In the genomic region with DNA sequence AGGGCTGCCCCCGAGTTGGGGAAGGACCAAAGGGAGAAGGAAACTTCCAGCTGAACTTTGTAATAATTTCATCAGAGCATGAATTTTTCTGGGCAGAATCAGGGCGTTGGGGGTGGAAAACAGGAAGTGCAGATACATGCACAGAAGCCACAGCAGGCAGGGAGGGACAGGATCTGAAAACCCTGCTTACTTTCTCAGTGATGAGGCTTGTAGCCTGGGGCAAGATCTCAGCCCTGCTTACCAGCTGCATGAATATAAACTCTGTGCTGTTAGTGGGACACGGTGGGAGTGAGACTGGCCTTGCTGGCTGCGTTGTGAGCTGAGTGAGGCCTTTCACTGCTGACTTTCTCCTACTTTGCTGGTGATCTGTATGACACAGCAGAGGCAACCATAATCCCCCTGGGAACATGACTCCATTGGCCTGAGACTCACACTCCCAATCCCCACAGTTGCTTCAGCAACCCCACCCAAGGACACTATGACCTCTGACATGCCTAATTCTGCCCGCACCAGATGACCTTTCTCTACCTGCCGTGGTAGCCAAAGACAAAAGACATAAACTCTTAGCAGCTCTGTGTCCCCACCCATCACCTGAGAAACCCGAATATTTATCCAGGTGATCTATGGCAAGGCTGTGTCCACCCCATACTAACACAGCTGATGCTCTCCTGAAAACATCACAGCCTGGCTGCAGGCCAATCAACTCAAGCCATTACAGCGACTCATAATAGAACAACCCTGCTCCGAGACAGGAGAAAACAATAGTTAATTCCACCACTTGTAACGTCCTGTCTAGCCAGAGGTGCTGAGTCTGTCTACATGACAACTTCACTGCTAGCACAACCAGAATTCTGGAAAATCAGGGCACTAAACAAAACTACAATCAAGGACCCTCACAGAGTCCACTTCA, we compare ENCODE assay signal across 13 cellular contexts.
DNase-seq lines count a peak whose midpoint lies in the region; ATAC-seq, FAIRE-seq and TF ChIP-seq lines count a peak whose summit lies in the region.
"Had no signal": no experiment of that assay in that cellular context is flagged by ENCODE, and none has a peak within 500 bp of the region (broad histone marks: within the 10 kb centered on the region; RNA-seq: fewer than 3 reads in every experiment).

No MANE protein-coding gene starts in this region.

- CTCF ChIA-PET in MCF 10A (lab: Yijun Ruan, JAX): interaction anchor here (0.6 to 1.2 kb wide), 4 partner anchors 13 to 1175 kb away, joined by 3 to 4 read pairs (median 3); no protein-coding TSS in a partner anchor
- CTCF ChIA-PET in mammary epithelial cell (lab: Charles Lee; ENCODE audit: low non-redundant PET): no interaction called here
- CTCF ChIA-PET in activated CD4-positive, alpha-beta T cell treated with anti-CD3 and anti-CD28 coated beads, Interleukin-2, amount 10 ng/mL, durations not matched to agents 7 days and 5 days (lab: Charles Lee): no interaction called here

- no peaks in the 10 kb centered on the region for H3K79me2 ChIP-seq in mammary epithelial cell (ENCODE audit: insufficient read depth, low read length)

- H3K4me1 ChIP-seq in breast epithelium (no peaks in the 10 kb centered on the region), mammary epithelial cell (ENCODE audit: insufficient read depth, low read length) (peaks cover 11% of the 10 kb centered on the region), small intestine (ENCODE audit: control insufficient read depth in 2 of 2, insufficient read depth in 1 of 2, low read depth in 1 of 2, low read length in 1 of 2) (no peaks in the 10 kb centered on the region)
- H3K4me1 ChIP-seq: A549 had no signal

- H3K36me3 ChIP-seq in breast epithelium (peaks cover 3% of the 10 kb centered on the region), MG63 (no peaks in the 10 kb centered on the region), mammary epithelial cell (ENCODE audit: insufficient read depth, low read length) (no peaks in the 10 kb centered on the region), small intestine (ENCODE audit: control insufficient read depth in 2 of 2, insufficient read depth in 2 of 2, low read length in 2 of 2) (no peaks in the 10 kb centered on the region)
- H3K36me3 ChIP-seq: cardiac muscle cell had no signal

- 41% methylated on average over 10 of the region's 10 CpGs for WGBS in mammary epithelial cell (ENCODE audit: low coverage, missing lambda C conversion rate)
- 67 to 73% (median 67%) methylated on average over 10 of the region's 10 CpGs for WGBS in small intestine, 3 donors

- H3K27ac Mint-ChIP-seq in MCF 10A (ENCODE audit: low read depth, unreplicated experiment): peak overlapping the region; percentile 59
- no peak overlapping the region for H3K27ac Mint-ChIP-seq in activated CD4-positive, alpha-beta T cell treated with anti-CD3 and anti-CD28 coated beads, Interleukin-2, amount 10 ng/mL, durations not matched to agents 7 days and 5 days
- H3K27ac Mint-ChIP-seq: stimulated activated effector memory CD8-positive, alpha-beta T cell treated with anti-CD3 and anti-CD28 coated beads, Interleukin-12 subunit alpha, Interleukin-12 subunit beta, amount 100 ng/mL, for 72 hours had no signal

- H3K27ac ChIP-seq in breast epithelium (no peak overlapping the region), mammary epithelial cell (ENCODE audit: insufficient read depth, low read depth, low read length) (no peak overlapping the region), caudate nucleus (ENCODE audit: low read depth, low read length) (no peak overlapping the region), small intestine (ENCODE audit: low read depth in 1 of 2, low read length in 1 of 2) (no peak overlapping the region)
- H3K27ac ChIP-seq: A549, cardiac muscle cell had no signal

- H3K4me2 ChIP-seq in mammary epithelial cell (ENCODE audit: insufficient read depth, low read depth, low read length): peak overlapping the region; percentile 20
- H3K4me2 ChIP-seq: A549 had no signal

- intact Hi-C loops in MCF 10A (cut with micrococcal nuclease) (no loop called here), breast epithelium (cut with DNase I; ENCODE audit: low total_unique reads) (no loop called here), mammary epithelial cell (cut with micrococcal nuclease) (no loop called here)

- no peaks in the 10 kb centered on the region for H3K36me3 Mint-ChIP-seq in MCF 10A (ENCODE audit: insufficient read depth, unreplicated experiment)
- no peaks in the 10 kb centered on the region for H3K36me3 Mint-ChIP-seq in activated CD4-positive, alpha-beta T cell treated with anti-CD3 and anti-CD28 coated beads, Interleukin-2, amount 10 ng/mL, durations not matched to agents 7 days and 5 days (ENCODE audit: low read depth)
- H3K36me3 Mint-ChIP-seq: stimulated activated effector memory CD8-positive, alpha-beta T cell treated with anti-CD3 and anti-CD28 coated beads, Interleukin-12 subunit alpha, Interleukin-12 subunit beta, amount 100 ng/mL, for 72 hours had no signal

- no peak for ATAC-seq in HG02678 (IDR thresholded peaks at IDR 0.05; ENCODE audit: unreplicated experiment)
- ATAC-seq: A549; stimulated activated effector memory CD8-positive, alpha-beta T cell treated with anti-CD3 and anti-CD28 coated beads, Interleukin-12 subunit alpha, Interleukin-12 subunit beta, amount 100 ng/mL, for 72 hours had no signal

- dilution Hi-C loops in mammary epithelial cell (cut with HindIII; ENCODE audit: low sequenced_read_pairs): no loop called here

- no peaks in the 10 kb centered on the region for H4K20me1 ChIP-seq in mammary epithelial cell (ENCODE audit: insufficient read depth, low read length)

- no peak for FAIRE-seq in small intestine (lab: Jason Lieb, UNC)
- FAIRE-seq: A549 had no signal

- BruUV-seq in MCF 10A (replicated peaks; lab: Mats Ljungman, UMichigan): no TSS peak
- no TSS peak for BruUV-seq in mammary epithelial cell (replicated peaks; lab: Mats Ljungman, UMichigan)

- peaks cover 10% of the 10 kb centered on the region for H3K27me3 Mint-ChIP-seq in MCF 10A (ENCODE audit: insufficient read depth, unreplicated experiment)
- no peaks in the 10 kb centered on the region for H3K27me3 Mint-ChIP-seq in activated CD4-positive, alpha-beta T cell treated with anti-CD3 and anti-CD28 coated beads, Interleukin-2, amount 10 ng/mL, durations not matched to agents 7 days and 5 days

- no peak for TF ChIP-seq POLR2A in breast epithelium (IDR thresholded peaks at IDR 0.05)

- in situ Hi-C loops in mammary epithelial cell (cut with MboI; ENCODE audit: low sequenced_read_pairs in 2 of 2): no loop called here

- peaks cover 7% of the 10 kb centered on the region for H3K9me3 Mint-ChIP-seq in MCF 10A (ENCODE audit: unreplicated experiment)
- peaks cover 12% of the 10 kb centered on the region for H3K9me3 Mint-ChIP-seq in activated CD4-positive, alpha-beta T cell treated with anti-CD3 and anti-CD28 coated beads, Interleukin-2, amount 10 ng/mL, durations not matched to agents 7 days and 5 days

- POLR2A ChIA-PET in MCF 10A (lab: Yijun Ruan, JAX): no interaction called here
- POLR2A ChIA-PET in activated CD4-positive, alpha-beta T cell treated with anti-CD3 and anti-CD28 coated beads, Interleukin-2, amount 10 ng/mL, durations not matched to agents 7 days and 5 days (lab: Charles Lee): no interaction called here

- peak; percentile 25 for DNase-seq in MCF 10A (ENCODE audit: unreplicated experiment)
- no peak for DNase-seq in breast epithelium (ENCODE audit: low spot score in 2 of 2)
- DNase-seq in MG63: peak; percentile 9
- DNase-seq in mammary epithelial cell: peak; percentile 65
- DNase-seq in caudate nucleus (lab: John Stamatoyannopoulos, UW): no peak
- DNase-seq in activated CD4-positive, alpha-beta T cell treated with anti-CD3 and anti-CD28 coated beads, Interleukin-2, amount 10 ng/mL, durations not matched to agents 7 days and 5 days: no peak
- DNase-seq in small intestine: no peak
- DNase-seq: activated CD4-positive, alpha-beta T cell treated with anti-CD3 and anti-CD28 coated beads, Interleukin-2, amount 50 U/mL, for 4 hours; NCI-H510A had no signal

- H3K9me3 ChIP-seq in breast epithelium: peaks cover 0 to 9% of the 10 kb centered on the region in 2 donors
- no peaks in the 10 kb centered on the region for H3K9me3 ChIP-seq in MG63
- no peaks in the 10 kb centered on the region for H3K9me3 ChIP-seq in mammary epithelial cell (replicated peaks; ENCODE audit: insufficient read depth, low read length)
- no peaks in the 10 kb centered on the region for H3K9me3 ChIP-seq in small intestine (ENCODE audit: control insufficient read depth, low read depth)
- H3K9me3 ChIP-seq: A549 had no signal

- no peak overlapping the region for H3K4me3 Mint-ChIP-seq in MCF 10A (ENCODE audit: unreplicated experiment)
- H3K4me3 Mint-ChIP-seq in activated CD4-positive, alpha-beta T cell treated with anti-CD3 and anti-CD28 coated beads, Interleukin-2, amount 10 ng/mL, durations not matched to agents 7 days and 5 days: no peak overlapping the region
- H3K4me3 Mint-ChIP-seq: stimulated activated effector memory CD8-positive, alpha-beta T cell treated with anti-CD3 and anti-CD28 coated beads, Interleukin-12 subunit alpha, Interleukin-12 subunit beta, amount 100 ng/mL, for 72 hours had no signal

- no peak for TF ChIP-seq CTCF in MCF 10A (IDR thresholded peaks at IDR 0.05; ENCODE audit: unreplicated experiment)
- no peak for TF ChIP-seq CTCF in breast epithelium (IDR thresholded peaks at IDR 0.05)
- no peak for TF ChIP-seq CTCF in mammary epithelial cell (conservative IDR thresholded peaks at IDR 0.05 in 1 of 2, IDR thresholded peaks at IDR 0.05 in 1 of 2; ENCODE audit: extremely low read depth in 1 of 2, insufficient read depth in 1 of 2, low read depth in 1 of 2, low read length in 2 of 2)

- H2AFZ ChIP-seq in mammary epithelial cell (ENCODE audit: low read depth, low read length): peak overlapping the region; percentile 88

- H3K9ac ChIP-seq in mammary epithelial cell (ENCODE audit: insufficient read depth, low read length): no peak overlapping the region

- H3K4me3 ChIP-seq in breast epithelium (no peak overlapping the region), MG63 (no peak overlapping the region), mammary epithelial cell (replicated peaks in 1 of 3; ENCODE audit: insufficient read depth in 1 of 3, low read depth in 2 of 3, low read length in 3 of 3) (no peak overlapping the region), small intestine (ENCODE audit: low read depth in 1 of 2, low read length in 2 of 2) (no peak overlapping the region)
- H3K4me3 ChIP-seq: A549, cardiac muscle cell had no signal

- H3K4me1 Mint-ChIP-seq in MCF 10A (ENCODE audit: insufficient read depth, unreplicated experiment): peaks cover 12% of the 10 kb centered on the region
- no peaks in the 10 kb centered on the region for H3K4me1 Mint-ChIP-seq in activated CD4-positive, alpha-beta T cell treated with anti-CD3 and anti-CD28 coated beads, Interleukin-2, amount 10 ng/mL, durations not matched to agents 7 days and 5 days
- H3K4me1 Mint-ChIP-seq: stimulated activated effector memory CD8-positive, alpha-beta T cell treated with anti-CD3 and anti-CD28 coated beads, Interleukin-12 subunit alpha, Interleukin-12 subunit beta, amount 100 ng/mL, for 72 hours had no signal

- H3K27me3 ChIP-seq in breast epithelium: no peaks in the 10 kb centered on the region
- no peaks in the 10 kb centered on the region for H3K27me3 ChIP-seq in MG63
- no peaks in the 10 kb centered on the region for H3K27me3 ChIP-seq in mammary epithelial cell (ENCODE audit: insufficient read depth, low read length)
- H3K27me3 ChIP-seq in small intestine (ENCODE audit: control insufficient read depth in 2 of 2, insufficient read depth in 2 of 2, low read length in 2 of 2): no peaks in the 10 kb centered on the region
- H3K27me3 ChIP-seq: cardiac muscle cell had no signal

Comparison
In these comparisons a context has a peak if more than half of its experiments do, and no peak if none do; other contexts are left out.
1. DNase-seq: peak in MCF 10A (single experiment), MG63 (single experiment) and mammary epithelial cell (single experiment); none in breast epithelium (0 of 2), caudate nucleus (0 of 61), activated CD4-positive, alpha-beta T cell treated with anti-CD3 and anti-CD28 coated beads, Interleukin-2, amount 10 ng/mL, durations not matched to agents 7 days and 5 days (single experiment) and small intestine (single experiment).